ENCODE assay signal across 1 cellular context in the genomic region with DNA sequence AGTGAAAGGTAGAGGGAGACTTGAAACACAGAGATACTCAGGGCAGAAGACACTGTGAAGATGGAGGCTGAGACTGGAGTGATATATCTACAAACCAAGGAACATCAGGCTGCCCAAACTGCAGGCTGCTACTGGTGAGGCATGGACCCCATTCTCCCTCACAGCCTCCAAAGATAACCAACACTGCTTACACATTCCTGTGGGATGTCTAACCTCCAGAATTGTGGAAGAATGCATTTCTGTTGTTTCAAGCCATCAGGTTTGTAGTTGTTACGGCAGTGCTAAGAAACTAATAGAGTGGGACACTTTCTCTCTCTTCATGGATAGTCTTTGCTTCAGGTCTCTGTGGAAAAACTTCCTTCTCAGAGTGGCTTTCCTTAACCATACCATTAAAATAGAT.
TF ChIP-seq lines count a peak whose summit lies in the region.

No MANE protein-coding gene starts in this region.

TF ChIP-seq in GM23338, 12 proteins besides CTCF, POLR2A, EP300 and RAD21 (continued from another document):
- TF ChIP-seq, protein P1, sequence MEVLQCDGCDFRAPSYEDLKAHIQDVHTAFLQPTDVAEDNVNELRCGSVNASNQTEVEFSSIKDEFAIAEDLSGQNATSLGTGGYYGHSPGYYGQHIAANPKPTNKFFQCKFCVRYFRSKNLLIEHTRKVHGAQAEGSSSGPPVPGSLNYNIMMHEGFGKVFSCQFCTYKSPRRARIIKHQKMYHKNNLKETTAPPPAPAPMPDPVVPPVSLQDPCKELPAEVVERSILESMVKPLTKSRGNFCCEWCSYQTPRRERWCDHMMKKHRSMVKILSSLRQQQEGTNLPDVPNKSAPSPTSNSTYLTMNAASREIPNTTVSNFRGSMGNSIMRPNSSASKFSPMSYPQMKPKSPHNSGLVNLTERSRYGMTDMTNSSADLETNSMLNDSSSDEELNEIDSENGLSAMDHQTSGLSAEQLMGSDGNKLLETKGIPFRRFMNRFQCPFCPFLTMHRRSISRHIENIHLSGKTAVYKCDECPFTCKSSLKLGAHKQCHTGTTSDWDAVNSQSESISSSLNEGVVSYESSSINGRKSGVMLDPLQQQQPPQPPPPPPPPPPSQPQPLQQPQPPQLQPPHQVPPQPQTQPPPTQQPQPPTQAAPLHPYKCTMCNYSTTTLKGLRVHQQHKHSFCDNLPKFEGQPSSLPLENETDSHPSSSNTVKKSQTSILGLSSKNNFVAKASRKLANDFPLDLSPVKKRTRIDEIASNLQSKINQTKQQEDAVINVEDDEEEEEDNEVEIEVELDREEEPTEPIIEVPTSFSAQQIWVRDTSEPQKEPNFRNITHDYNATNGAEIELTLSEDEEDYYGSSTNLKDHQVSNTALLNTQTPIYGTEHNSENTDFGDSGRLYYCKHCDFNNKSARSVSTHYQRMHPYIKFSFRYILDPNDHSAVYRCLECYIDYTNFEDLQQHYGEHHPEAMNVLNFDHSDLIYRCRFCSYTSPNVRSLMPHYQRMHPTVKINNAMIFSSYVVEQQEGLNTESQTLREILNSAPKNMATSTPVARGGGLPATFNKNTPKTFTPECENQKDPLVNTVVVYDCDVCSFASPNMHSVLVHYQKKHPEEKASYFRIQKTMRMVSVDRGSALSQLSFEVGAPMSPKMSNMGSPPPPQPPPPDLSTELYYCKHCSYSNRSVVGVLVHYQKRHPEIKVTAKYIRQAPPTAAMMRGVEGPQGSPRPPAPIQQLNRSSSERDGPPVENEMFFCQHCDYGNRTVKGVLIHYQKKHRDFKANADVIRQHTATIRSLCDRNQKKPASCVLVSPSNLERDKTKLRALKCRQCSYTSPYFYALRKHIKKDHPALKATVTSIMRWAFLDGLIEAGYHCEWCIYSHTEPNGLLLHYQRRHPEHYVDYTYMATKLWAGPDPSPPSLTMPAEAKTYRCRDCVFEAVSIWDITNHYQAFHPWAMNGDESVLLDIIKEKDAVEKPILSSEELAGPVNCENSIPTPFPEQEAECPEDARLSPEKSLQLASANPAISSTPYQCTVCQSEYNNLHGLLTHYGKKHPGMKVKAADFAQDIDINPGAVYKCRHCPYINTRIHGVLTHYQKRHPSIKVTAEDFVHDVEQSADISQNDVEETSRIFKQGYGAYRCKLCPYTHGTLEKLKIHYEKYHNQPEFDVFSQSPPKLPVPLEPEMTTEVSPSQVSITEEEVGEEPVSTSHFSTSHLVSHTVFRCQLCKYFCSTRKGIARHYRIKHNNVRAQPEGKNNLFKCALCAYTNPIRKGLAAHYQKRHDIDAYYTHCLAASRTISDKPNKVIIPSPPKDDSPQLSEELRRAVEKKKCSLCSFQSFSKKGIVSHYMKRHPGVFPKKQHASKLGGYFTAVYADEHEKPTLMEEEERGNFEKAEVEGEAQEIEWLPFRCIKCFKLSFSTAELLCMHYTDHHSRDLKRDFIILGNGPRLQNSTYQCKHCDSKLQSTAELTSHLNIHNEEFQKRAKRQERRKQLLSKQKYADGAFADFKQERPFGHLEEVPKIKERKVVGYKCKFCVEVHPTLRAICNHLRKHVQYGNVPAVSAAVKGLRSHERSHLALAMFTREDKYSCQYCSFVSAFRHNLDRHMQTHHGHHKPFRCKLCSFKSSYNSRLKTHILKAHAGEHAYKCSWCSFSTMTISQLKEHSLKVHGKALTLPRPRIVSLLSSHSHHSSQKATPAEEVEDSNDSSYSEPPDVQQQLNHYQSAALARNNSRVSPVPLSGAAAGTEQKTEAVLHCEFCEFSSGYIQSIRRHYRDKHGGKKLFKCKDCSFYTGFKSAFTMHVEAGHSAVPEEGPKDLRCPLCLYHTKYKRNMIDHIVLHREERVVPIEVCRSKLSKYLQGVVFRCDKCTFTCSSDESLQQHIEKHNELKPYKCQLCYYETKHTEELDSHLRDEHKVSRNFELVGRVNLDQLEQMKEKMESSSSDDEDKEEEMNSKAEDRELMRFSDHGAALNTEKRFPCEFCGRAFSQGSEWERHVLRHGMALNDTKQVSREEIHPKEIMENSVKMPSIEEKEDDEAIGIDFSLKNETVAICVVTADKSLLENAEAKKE (CRISPR knock-in tag; IDR thresholded peaks at IDR 0.05): no peak
